In genomic region chr3:193787496-193787870, GRCh38 we compare ENCODE assay signal across 18 cellular contexts.
"Had no signal": no experiment of that assay in that cellular context is flagged by ENCODE, and none has a peak within 500 bp of the region (broad histone marks: within the 10 kb centered on the region; RNA-seq: fewer than 3 reads in every experiment).

No MANE protein-coding gene starts in this region.

- H3K9me3 Mint-ChIP-seq: natural killer cell; stimulated activated effector memory CD8-positive, alpha-beta T cell treated with anti-CD3 and anti-CD28 coated beads, Interleukin-12 subunit alpha, Interleukin-12 subunit beta, amount 100 ng/mL, for 72 hours had no signal

- H3K4me1 Mint-ChIP-seq: natural killer cell; stimulated activated effector memory CD8-positive, alpha-beta T cell treated with anti-CD3 and anti-CD28 coated beads, Interleukin-12 subunit alpha, Interleukin-12 subunit beta, amount 100 ng/mL, for 72 hours had no signal

- H3K27ac ChIP-seq: dorsolateral prefrontal cortex, epithelial cell of prostate, gastrocnemius medialis, left lung, neutrophil, pancreas, testis, tibial artery, upper lobe of left lung had no signal

- DNase-seq: effector CD4-positive, alpha-beta T cell; natural killer cell; stimulated activated CD4-positive, alpha-beta T cell treated with anti-CD3 and anti-CD28 coated beads, Interleukin-4, amount 100 ng/mL, for 1 hour; stimulated activated naive CD4-positive, alpha-beta T cell treated with Interleukin-2 at 50 U/mL for 16 hours had no signal

- H3K4me3 Mint-ChIP-seq: natural killer cell; stimulated activated effector memory CD8-positive, alpha-beta T cell treated with anti-CD3 and anti-CD28 coated beads, Interleukin-12 subunit alpha, Interleukin-12 subunit beta, amount 100 ng/mL, for 72 hours had no signal

- H3K27me3 ChIP-seq: gastrocnemius medialis, pancreas, testis, upper lobe of left lung had no signal

- FAIRE-seq: colon, pancreas, small intestine, urothelium cell line had no signal

- H3K36me3 Mint-ChIP-seq: natural killer cell; stimulated activated effector memory CD8-positive, alpha-beta T cell treated with anti-CD3 and anti-CD28 coated beads, Interleukin-12 subunit alpha, Interleukin-12 subunit beta, amount 100 ng/mL, for 72 hours had no signal

- H3K27ac Mint-ChIP-seq: natural killer cell; stimulated activated effector memory CD8-positive, alpha-beta T cell treated with anti-CD3 and anti-CD28 coated beads, Interleukin-12 subunit alpha, Interleukin-12 subunit beta, amount 100 ng/mL, for 72 hours had no signal

- H3K4me3 ChIP-seq: dorsolateral prefrontal cortex, gastrocnemius medialis, left lung, pancreas, testis, tibial artery, upper lobe of left lung had no signal

- H3K36me3 ChIP-seq: gastrocnemius medialis, left lung, neutrophil, pancreas, tibial artery, upper lobe of left lung had no signal

- H3K9me3 ChIP-seq: gastrocnemius medialis, left lung, neutrophil, pancreas, testis, tibial artery, upper lobe of left lung had no signal

- ATAC-seq: esophagus mucosa had no signal

- H3K4me1 ChIP-seq: tibial artery had no signal
